Comparison of ENCODE assay signal across 25 cellular contexts in genomic region chr5:64625678-64626077, GRCh38.
DNase-seq lines count a peak whose midpoint lies in the region; ATAC-seq, FAIRE-seq and TF ChIP-seq lines count a peak whose summit lies in the region.
"Had no signal": no experiment of that assay in that cellular context is flagged by ENCODE, and none has a peak within 500 bp of the region (broad histone marks: within the 10 kb centered on the region; RNA-seq: fewer than 3 reads in every experiment).

No MANE protein-coding gene starts in this region.

- H3K36me3 ChIP-seq in astrocyte (ENCODE audit: insufficient read depth, low read length) (no peaks in the 10 kb centered on the region), Karpas-422 (ENCODE audit: insufficient read depth, low read length) (no peaks in the 10 kb centered on the region)
- H3K36me3 ChIP-seq: ascending aorta, gastroesophageal sphincter, stomach had no signal

- no peaks in the 10 kb centered on the region for H3K9me2 ChIP-seq in Karpas-422 (replicated peaks; ENCODE audit: insufficient read depth, low read length)

- H4K20me1 ChIP-seq in astrocyte (ENCODE audit: insufficient read depth, low read length): no peaks in the 10 kb centered on the region
- H4K20me1 ChIP-seq in Karpas-422 (ENCODE audit: insufficient read depth, low read depth, low read length): no peaks in the 10 kb centered on the region

- H3K4me3 ChIP-seq in astrocyte (ENCODE audit: insufficient read depth, low read depth, low read length): no peak overlapping the region
- H3K4me3 ChIP-seq in Karpas-422 (ENCODE audit: low read length): no peak overlapping the region
- H3K4me3 ChIP-seq: ascending aorta, gastroesophageal sphincter, skin epidermis, stomach had no signal

- no peak overlapping the region for H2AFZ ChIP-seq in astrocyte (ENCODE audit: low read depth, low read length)
- H2AFZ ChIP-seq in Karpas-422 (ENCODE audit: low read length): no peak overlapping the region

- H3K9ac ChIP-seq in astrocyte (ENCODE audit: low read length) (no peak overlapping the region), Karpas-422 (ENCODE audit: low read length) (no peak overlapping the region)

- peaks cover 2% of the 10 kb centered on the region for H3K27me3 Mint-ChIP-seq in astrocyte (ENCODE audit: low read depth, unreplicated experiment)

- H3K4me1 ChIP-seq in astrocyte (ENCODE audit: insufficient read depth, low read length): no peaks in the 10 kb centered on the region
- H3K4me1 ChIP-seq in Karpas-422 (ENCODE audit: low read length): no peaks in the 10 kb centered on the region
- H3K4me1 ChIP-seq: ascending aorta, gastroesophageal sphincter, stomach had no signal

- no peaks in the 10 kb centered on the region for H3K4me1 Mint-ChIP-seq in astrocyte (ENCODE audit: low read depth, unreplicated experiment)
- H3K4me1 Mint-ChIP-seq: activated CD4-positive, alpha-beta memory T cell treated with anti-CD3 and anti-CD28 coated beads, Interleukin-2, amount 10 ng/mL, durations not matched to agents 7 days and 5 days; B cell; T-helper 17 cell had no signal

- H3K9me3 ChIP-seq in astrocyte (ENCODE audit: insufficient read depth, low read depth, low read length): no peaks in the 10 kb centered on the region
- H3K9me3 ChIP-seq in Karpas-422 (ENCODE audit: low read length): no peaks in the 10 kb centered on the region
- H3K9me3 ChIP-seq: ascending aorta, gastroesophageal sphincter, stomach had no signal

- no peak overlapping the region for H3K4me2 ChIP-seq in astrocyte (ENCODE audit: low read length)
- H3K4me2 ChIP-seq in Karpas-422 (ENCODE audit: low read depth, low read length, poor library complexity, severe bottlenecking): no peak overlapping the region

- H3K79me2 ChIP-seq in astrocyte (ENCODE audit: insufficient read depth, low read length) (no peaks in the 10 kb centered on the region), Karpas-422 (ENCODE audit: low read length) (no peaks in the 10 kb centered on the region)

- DNase-seq in EH (ENCODE audit: low read depth): peak; percentile 62
- DNase-seq in HCEC 1CT: peak; percentile 41
- peak; percentile 34 for DNase-seq in astrocyte (ENCODE audit: low read depth)
- peak; percentile 69 for DNase-seq in fibroblast of peridontal ligament (ENCODE audit: extremely low read depth)
- DNase-seq in Karpas-422: no peak
- no peak for DNase-seq in NOMO-1 treated with DMSO at 0.1 percent for 48 hours (lab: John Stamatoyannopoulos, UW; ENCODE audit: unreplicated experiment)
- DNase-seq in medulla oblongata (ENCODE audit: extremely low spot score): no peak
- DNase-seq: activated CD4-positive, alpha-beta memory T cell treated with anti-CD3 and anti-CD28 coated beads, Interleukin-2, amount 10 ng/mL, durations not matched to agents 7 days and 5 days; activated naive CD4-positive, alpha-beta T cell treated with anti-CD3 and anti-CD28 coated beads for 36 hours; cortex of kidney; kidney glomerular epithelial cell; NCI-H1105; NCI-H524; Right ventricle myocardium superior; stimulated activated CD4-positive, alpha-beta T cell treated with anti-CD3 and anti-CD28 coated beads, Interleukin-4, amount 100 ng/mL, for 1 hour; stomach; T-helper 17 cell had no signal

- TF ChIP-seq CTCF in astrocyte (IDR thresholded peaks at IDR 0.05; ENCODE audit: insufficient read depth, low read depth, low read length): no peak

- H3K9me3 Mint-ChIP-seq in astrocyte (ENCODE audit: unreplicated experiment): no peaks in the 10 kb centered on the region
- H3K9me3 Mint-ChIP-seq: activated CD4-positive, alpha-beta memory T cell treated with anti-CD3 and anti-CD28 coated beads, Interleukin-2, amount 10 ng/mL, durations not matched to agents 7 days and 5 days; activated naive CD4-positive, alpha-beta T cell treated with anti-CD3 and anti-CD28 coated beads for 36 hours; natural killer cell treated with Interleukin-12 subunit alpha and Interleukin-12 subunit beta and Interleukin-15 and Interleukin-18, amount 100 ng/mL, for 72 hours; type B pancreatic cell had no signal

- no peaks in the 10 kb centered on the region for H3K36me3 Mint-ChIP-seq in astrocyte (ENCODE audit: low read depth, unreplicated experiment)
- H3K36me3 Mint-ChIP-seq: natural killer cell treated with Interleukin-12 subunit alpha and Interleukin-12 subunit beta and Interleukin-15 and Interleukin-18, amount 100 ng/mL, for 72 hours; type B pancreatic cell had no signal

- H3K4me3 Mint-ChIP-seq in astrocyte (ENCODE audit: unreplicated experiment): no peak overlapping the region
- H3K4me3 Mint-ChIP-seq: activated CD4-positive, alpha-beta memory T cell treated with anti-CD3 and anti-CD28 coated beads, Interleukin-2, amount 10 ng/mL, durations not matched to agents 7 days and 5 days; activated naive CD4-positive, alpha-beta T cell treated with anti-CD3 and anti-CD28 coated beads for 36 hours; B cell; natural killer cell treated with Interleukin-12 subunit alpha and Interleukin-12 subunit beta and Interleukin-15 and Interleukin-18, amount 100 ng/mL, for 72 hours; T-helper 17 cell; type B pancreatic cell had no signal

- H3K27ac Mint-ChIP-seq in astrocyte (ENCODE audit: unreplicated experiment): no peak overlapping the region
- H3K27ac Mint-ChIP-seq: activated CD4-positive, alpha-beta memory T cell treated with anti-CD3 and anti-CD28 coated beads, Interleukin-2, amount 10 ng/mL, durations not matched to agents 7 days and 5 days; activated naive CD4-positive, alpha-beta T cell treated with anti-CD3 and anti-CD28 coated beads for 36 hours; B cell; natural killer cell treated with Interleukin-12 subunit alpha and Interleukin-12 subunit beta and Interleukin-15 and Interleukin-18, amount 100 ng/mL, for 72 hours; T-helper 17 cell; type B pancreatic cell had no signal

- no peak for ATAC-seq in HG03139 (IDR thresholded peaks at IDR 0.05; ENCODE audit: unreplicated experiment)
- ATAC-seq: gastroesophageal sphincter; natural killer cell treated with Interleukin-12 subunit alpha and Interleukin-12 subunit beta and Interleukin-15 and Interleukin-18, amount 100 ng/mL, for 72 hours; T-helper 17 cell had no signal

- H3K27ac ChIP-seq in astrocyte (ENCODE audit: low read depth, low read length): no peak overlapping the region
- H3K27ac ChIP-seq in Karpas-422 (ENCODE audit: low read length): no peak overlapping the region
- H3K27ac ChIP-seq: ascending aorta, gastroesophageal sphincter, skin epidermis, stomach had no signal

- no peak for FAIRE-seq in astrocyte (lab: Jason Lieb, UNC)
- FAIRE-seq: G401.6 had no signal

- peaks cover 9% of the 10 kb centered on the region for H3K27me3 ChIP-seq in astrocyte (ENCODE audit: insufficient read depth, low read length)
- no peaks in the 10 kb centered on the region for H3K27me3 ChIP-seq in Karpas-422 (ENCODE audit: low read length)
- H3K27me3 ChIP-seq: ascending aorta had no signal

Comparison
In these comparisons a context has a peak if more than half of its experiments do, and no peak if none do; other contexts are left out.
1. DNase-seq: peak in EH (single experiment), HCEC 1CT (single experiment), astrocyte (single experiment) and fibroblast of peridontal ligament (single experiment); none in Karpas-422 (single experiment), NOMO-1 treated with DMSO at 0.1 percent for 48 hours (single experiment) and medulla oblongata (single experiment).